In genomic region chr4:8200302-8200975, GRCh38 we compare ENCODE assay signal across 3 cellular contexts.
A peak's percentile ranks its signal among the peaks of the same experiment; 100 is the strongest.
TF ChIP-seq lines count a peak whose summit lies in the region.

No MANE protein-coding gene starts in this region.

TF ChIP-seq in A549, 52 proteins besides CTCF, POLR2A, EP300 and RAD21:
- TF ChIP-seq REST (IDR thresholded peaks at IDR 0.05) (no peak), USF2 (IDR thresholded peaks at IDR 0.05) (0 out of 2 replicates have a peak, but pooled peaks have one; percentile 12)
TF ChIP-seq in A549: peak in this region for 1.

TF ChIP-seq in Ishikawa, 13 proteins besides CTCF, POLR2A, EP300 and RAD21:
- TF ChIP-seq YY1 (IDR thresholded peaks at IDR 0.05; ENCODE audit: low read depth) (no peak), USF1 (IDR thresholded peaks at IDR 0.05) (0 out of 2 replicates have a peak, but pooled peaks have one; percentile 4)

TF ChIP-seq in HepG2, 621 proteins besides CTCF, POLR2A, EP300 and RAD21 (continues in another document):
- TF ChIP-seq GABPB1 (CRISPR knock-in tag; IDR thresholded peaks at IDR 0.05) (peak; percentile 52; the same call in 1 of the 2 replicates), KLF11 (CRISPR knock-in tag; IDR thresholded peaks at IDR 0.05) (no peak), ZNF687 (CRISPR knock-in tag; IDR thresholded peaks at IDR 0.05) (peak; percentile 19), ZNF160 (CRISPR knock-in tag; IDR thresholded peaks at IDR 0.05) (0 out of 2 replicates have a peak, but pooled peaks have one; percentile 8), EEA1 (CRISPR knock-in tag; IDR thresholded peaks at IDR 0.05; ENCODE audit: borderline replicate concordance) (0 out of 2 replicates have a peak, but pooled peaks have one; percentile 25), SPEN (CRISPR knock-in tag; IDR thresholded peaks at IDR 0.05; ENCODE audit: low read depth) (peak; percentile 65), HIC2 (CRISPR knock-in tag; IDR thresholded peaks at IDR 0.05; ENCODE audit: low read depth) (0 out of 2 replicates have a peak, but pooled peaks have one; percentile 1), ZBED4 (CRISPR knock-in tag; IDR thresholded peaks at IDR 0.05; ENCODE audit: borderline replicate concordance) (0 out of 2 replicates have a peak, but pooled peaks have one; percentile 34), IRF9 (CRISPR knock-in tag; IDR thresholded peaks at IDR 0.05; ENCODE audit: borderline replicate concordance) (peak; percentile 62; the same call in 1 of the 2 replicates), PRDM15 (CRISPR knock-in tag; IDR thresholded peaks at IDR 0.05) (0 out of 2 replicates have a peak, but pooled peaks have one; percentile 8), CREB1 (IDR thresholded peaks at IDR 0.05) (peak; percentile 75), CREB1 (CRISPR knock-in tag; IDR thresholded peaks at IDR 0.05) (no peak), ZFP90 (CRISPR knock-in tag; IDR thresholded peaks at IDR 0.05; ENCODE audit: borderline replicate concordance) (no peak), POLR2AphosphoS5 (IDR thresholded peaks at IDR 0.05; ENCODE audit: low read depth, low read length) (peak; percentile 35; the same call in 1 of the 2 replicates), USF2 (IDR thresholded peaks at IDR 0.05; ENCODE audit: low read depth, low read length) (0 out of 2 replicates have a peak, but pooled peaks have one; percentile 27), USF2 (CRISPR knock-in tag; IDR thresholded peaks at IDR 0.05; ENCODE audit: borderline replicate concordance) (peak; percentile 81; the same call in 1 of the 2 replicates), ZNF225 (CRISPR knock-in tag; IDR thresholded peaks at IDR 0.05) (no peak), TFAP4 (IDR thresholded peaks at IDR 0.05; ENCODE audit: borderline replicate concordance, low read depth) (peak; percentile 39; the same call in 1 of the 2 replicates), SALL1 (CRISPR knock-in tag; IDR thresholded peaks at IDR 0.05) (0 out of 2 replicates have a peak, but pooled peaks have one; percentile 10), RBM39 (IDR thresholded peaks at IDR 0.05; ENCODE audit: low read depth, low read length, poor library complexity, severe bottlenecking) (no peak), ZXDC (CRISPR knock-in tag; IDR thresholded peaks at IDR 0.05) (0 out of 2 replicates have a peak, but pooled peaks have one; percentile 29), SSRP1 (CRISPR knock-in tag; IDR thresholded peaks at IDR 0.05) (0 out of 2 replicates have a peak, but pooled peaks have one; percentile 6), ADNP (CRISPR knock-in tag; IDR thresholded peaks at IDR 0.05) (0 out of 2 replicates have a peak, but pooled peaks have one; percentile 32), NFYC (CRISPR knock-in tag; IDR thresholded peaks at IDR 0.05) (no peak), ZNF776 (CRISPR knock-in tag; IDR thresholded peaks at IDR 0.05) (peak; percentile 93; the same call in 1 of the 2 replicates), ZNF362 (CRISPR knock-in tag; IDR thresholded peaks at IDR 0.05; ENCODE audit: borderline replicate concordance) (peak; percentile 51; the same call in 1 of the 2 replicates), WIZ (CRISPR knock-in tag; IDR thresholded peaks at IDR 0.05) (no peak), ZNF839 (CRISPR knock-in tag; IDR thresholded peaks at IDR 0.05; ENCODE audit: borderline replicate concordance) (0 out of 2 replicates have a peak, but pooled peaks have one; percentile 25), LCORL (IDR thresholded peaks at IDR 0.05) (no peak), LCORL (CRISPR knock-in tag; IDR thresholded peaks at IDR 0.05) (0 out of 2 replicates have a peak, but pooled peaks have one; percentile 39)
